ENCODE assay signal across 8 cellular contexts in genomic region chr17:64028874-64029464, GRCh38. TPM values are rescaled to one million over a fixed set of nuclear protein-coding genes. Genes with fewer than 3 reads are reported as not detected.
DNase-seq lines count a peak whose midpoint lies in the region; ATAC-seq and TF ChIP-seq lines count a peak whose summit lies in the region.

No MANE protein-coding gene starts in this region.

- H3K4me1 ChIP-seq in mucosa of descending colon (ENCODE audit: low read depth), result peaks cover 6% of the 10 kb centered on the region

- no peaks in the 10 kb centered on the region for H3K36me3 ChIP-seq in mucosa of descending colon (ENCODE audit: low read depth)

- no peak overlapping the region for H3K4me3 ChIP-seq in mucosa of descending colon

- DNase-seq in AG09319 (ENCODE audit: extremely low read depth, low read depth), result peak; percentile 41
- peak; percentile 44 for DNase-seq in H4 (ENCODE audit: low spot score)
- peak; percentile 75 for DNase-seq in NCI-H69 (lab: John Stamatoyannopoulos, UW)
- peak; percentile 46 to 64 for DNase-seq in activated CD4-positive, alpha-beta T cell treated with anti-CD3 and anti-CD28 coated beads, Interleukin-2, amount 50 U/mL, for 24 hours (ENCODE audit: low read depth in 1 of 2, low spot score in 1 of 2)
- peak; percentile 77 for DNase-seq in ecto neural progenitor cell (ENCODE audit: low spot score)
- peak in 2 of 3 donors; percentile 57 to 90 for DNase-seq in mucosa of descending colon
- DNase-seq in stimulated activated CD8-positive, alpha-beta memory T cell treated with anti-CD3 and anti-CD28 coated beads, Interleukin-7, amount 100 ng/mL, for 4 hours (ENCODE audit: low read depth in 2 of 2), result peak; percentile 59 to 61

- peak; percentile 65 for ATAC-seq in mucosa of descending colon
- no peak for ATAC-seq in HG02970 (IDR thresholded peaks at IDR 0.05; ENCODE audit: low FRiP score, unreplicated experiment)

- peak; percentile 73 for TF ChIP-seq CTCF in AG09319 (IDR thresholded peaks at IDR 0.05; ENCODE audit: low read depth, low read length)
- TF ChIP-seq CTCF in mucosa of descending colon (IDR thresholded peaks at IDR 0.05), result peak; percentile 37

- intact Hi-C loops in mucosa of descending colon (cut with DNase I, micrococcal nuclease), result loop anchor here in 1 of 2 donors (5.0 to 10.0 kb wide), 2 partner anchors 84 to 103 kb away; partner anchors contain the start of gene ERN1

- H3K9me3 ChIP-seq in mucosa of descending colon, result no peaks in the 10 kb centered on the region

RNA-seq across cellular contexts. Expression of gene ICAM2, which starts 8.5 kb away (rescaled TPM):
- total RNA-seq in H4 (2014; rRNA removed; shearing (Covaris generic)), result 0.14 TPM in 1 of 2 replicates, not detected in the other
- 10 to 100 TPM in 2 of 3 donors, 1 to 10 TPM in 1; 6.9 to 14.2 (median 10.3) TPM for total RNA-seq in mucosa of descending colon

RNA-seq across cellular contexts. Expression of gene PRR29, which starts 30.8 kb away (rescaled TPM):
- 0.27 and 2.3 TPM in 2 replicates for total RNA-seq in H4 (2014; rRNA removed; shearing (Covaris generic))
- total RNA-seq in mucosa of descending colon, result not detected

RNA-seq across cellular contexts. Expression of gene SCN4A, which starts 56.3 kb away (rescaled TPM):
- 0.02 TPM in 2 replicates for total RNA-seq in H4 (2014; rRNA removed; shearing (Covaris generic))
- total RNA-seq in mucosa of descending colon, result under 1 TPM; 0.10 to 0.75 (median 0.22) TPM
